ENCODE assay signal across 8 cellular contexts in the genomic region with DNA sequence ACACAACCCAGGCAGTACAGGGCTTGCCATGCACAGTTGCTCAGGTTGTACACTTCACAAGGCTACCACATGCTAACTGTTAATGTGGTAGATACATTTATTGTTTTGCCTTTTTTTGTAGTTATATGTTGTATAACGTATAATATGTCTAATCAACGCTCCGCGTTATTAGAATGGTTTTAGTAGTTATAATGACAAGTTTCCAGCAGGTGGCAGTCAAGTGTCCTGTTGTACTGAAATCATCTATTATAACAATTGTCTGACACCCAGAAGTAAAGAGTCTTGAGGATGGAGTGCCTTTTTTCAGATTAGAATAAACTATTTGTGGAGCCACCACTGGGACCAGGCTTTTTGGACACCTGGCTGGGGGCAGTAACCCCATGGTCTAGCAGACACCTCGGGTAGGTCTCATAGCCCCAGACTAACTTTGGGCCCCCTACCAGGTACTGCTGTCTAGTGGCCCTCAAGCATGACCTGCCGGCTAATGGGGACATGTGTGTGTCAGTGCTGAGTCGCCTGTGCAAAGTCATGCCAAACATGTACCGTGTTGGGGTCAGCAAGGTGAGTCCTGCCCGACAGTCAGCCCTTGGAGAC. TPM values are rescaled to one million over a fixed set of nuclear protein-coding genes. Genes with fewer than 3 reads are reported as not detected.
DNase-seq lines count a peak whose midpoint lies in the region; ATAC-seq and TF ChIP-seq lines count a peak whose summit lies in the region.

No MANE protein-coding gene starts in this region.

- no peak overlapping the region for H3K27ac Mint-ChIP-seq in CD14-positive monocyte
- no peak overlapping the region for H3K27ac Mint-ChIP-seq in activated T-cell treated with anti-CD3 and anti-CD28 coated beads, Interleukin-2, amount 50 U/mL, for 72 hours

- no peak for DNase-seq in CD14-positive monocyte (ENCODE audit: low spot score)
- DNase-seq in GM13976 (ENCODE audit: low spot score), result peak; percentile 81
- peak; percentile 38 to 56 for DNase-seq in NCI-H446 (lab: John Stamatoyannopoulos, UW)
- peak; percentile 38 to 53 for DNase-seq in activated T-cell treated with anti-CD3 and anti-CD28 coated beads, Interleukin-2, amount 50 U/mL, for 72 hours
- DNase-seq in glomerular visceral epithelial cell (ENCODE audit: extremely low spot score), result peak; percentile 62
- peak; percentile 57 for DNase-seq in retina

- peak; percentile 44 to 54 for ATAC-seq in activated T-cell treated with anti-CD3 and anti-CD28 coated beads, Interleukin-2, amount 50 U/mL, for 72 hours (replicated peaks in 1 of 2)
- ATAC-seq in HG02884 (IDR thresholded peaks at IDR 0.05; ENCODE audit: unreplicated experiment), result no peak
- no peak for ATAC-seq in GM21423 (IDR thresholded peaks at IDR 0.05; ENCODE audit: unreplicated experiment)

- intact Hi-C loops in CD14-positive monocyte (cut with micrococcal nuclease), result no loop called here

- peaks cover 0 to 2% (median 0%) of the 10 kb centered on the region in 7 donors for H3K9me3 Mint-ChIP-seq in CD14-positive monocyte
- no peaks in the 10 kb centered on the region for H3K9me3 Mint-ChIP-seq in activated T-cell treated with anti-CD3 and anti-CD28 coated beads, Interleukin-2, amount 50 U/mL, for 72 hours

- peak; percentile 68 for TF ChIP-seq CTCF in CD14-positive monocyte (IDR thresholded peaks at IDR 0.05)
- TF ChIP-seq CTCF in GM13976 (IDR thresholded peaks at IDR 0.05; ENCODE audit: borderline replicate concordance, control extremely low read depth, extremely low read depth, insufficient read depth, missing control alignments), result no peak

- no peak overlapping the region for H3K4me3 Mint-ChIP-seq in CD14-positive monocyte
- H3K4me3 Mint-ChIP-seq in activated T-cell treated with anti-CD3 and anti-CD28 coated beads, Interleukin-2, amount 50 U/mL, for 72 hours, result no peak overlapping the region

- peaks cover 2% of the 10 kb centered on the region for H3K4me1 Mint-ChIP-seq in CD14-positive monocyte
- peaks cover 5% of the 10 kb centered on the region for H3K4me1 Mint-ChIP-seq in activated T-cell treated with anti-CD3 and anti-CD28 coated beads, Interleukin-2, amount 50 U/mL, for 72 hours (ENCODE audit: low read depth)

- H3K27me3 Mint-ChIP-seq in CD14-positive monocyte (ENCODE audit: low read depth in 3 of 3), result peaks cover 5 to 15% (median 8%) of the 10 kb centered on the region in 3 donors
- no peaks in the 10 kb centered on the region for H3K27me3 Mint-ChIP-seq in activated T-cell treated with anti-CD3 and anti-CD28 coated beads, Interleukin-2, amount 50 U/mL, for 72 hours (ENCODE audit: low read depth)

- H3K36me3 Mint-ChIP-seq in CD14-positive monocyte, result no peaks in the 10 kb centered on the region
- no peaks in the 10 kb centered on the region for H3K36me3 Mint-ChIP-seq in activated T-cell treated with anti-CD3 and anti-CD28 coated beads, Interleukin-2, amount 50 U/mL, for 72 hours (ENCODE audit: insufficient read depth in 2 of 2)

- in situ Hi-C loops in GM13976 (cut with MboI; ENCODE audit: low sequenced_read_pairs, unreplicated experiment), result no loop called here

RNA-seq across cellular contexts. Expression of gene MYO15A, which starts 32.8 kb away (rescaled TPM):
- under 1 TPM; 0.31 to 0.56 TPM for polyA plus RNA-seq in CD14-positive monocyte
- total RNA-seq in activated T-cell treated with anti-CD3 and anti-CD28 coated beads, Interleukin-2, amount 50 U/mL, for 72 hours, result 1 to 10 TPM; 2.7 to 3.2 TPM

RNA-seq across cellular contexts. Expression of gene ALKBH5, which starts 42.3 kb away (rescaled TPM):
- polyA plus RNA-seq in CD14-positive monocyte, result 10 to 100 TPM; 78.9 to 79.1 TPM
- total RNA-seq in activated T-cell treated with anti-CD3 and anti-CD28 coated beads, Interleukin-2, amount 50 U/mL, for 72 hours, result 100 to 1,000 TPM; 125 to 133 TPM

RNA-seq across cellular contexts. Expression of gene DRG2, which starts 53.6 kb away (rescaled TPM):
- 10 to 100 TPM; 26.9 to 32.0 TPM for polyA plus RNA-seq in CD14-positive monocyte
- total RNA-seq in activated T-cell treated with anti-CD3 and anti-CD28 coated beads, Interleukin-2, amount 50 U/mL, for 72 hours, result 10 to 100 TPM; 44.1 to 53.6 TPM

Comparison
In these comparisons a context has a peak if more than half of its experiments do, and no peak if none do; other contexts are left out.
1. ATAC-seq: peak in activated T-cell treated with anti-CD3 and anti-CD28 coated beads, Interleukin-2, amount 50 U/mL, for 72 hours (2 of 2); none in HG02884 (single experiment) and GM21423 (single experiment).